In genomic region chr19:57872450-57872849, GRCh38 we compare ENCODE assay signal across 13 cellular contexts. TPM values are rescaled to one million over a fixed set of nuclear protein-coding genes. Genes with fewer than 3 reads are reported as not detected.
DNase-seq lines count a peak whose midpoint lies in the region; TF ChIP-seq lines count a peak whose summit lies in the region.
"Had no signal": no experiment of that assay in that cellular context is flagged by ENCODE, and none has a peak within 500 bp of the region (broad histone marks: within the 10 kb centered on the region; RNA-seq: fewer than 3 reads in every experiment).

No MANE protein-coding gene starts in this region.

- POLR2A ChIA-PET in CD8-positive, alpha-beta memory T cell (lab: Charles Lee): interaction anchor here (0.6 kb wide), 1 partner anchor 554 kb away, joined by 7 read pairs; no protein-coding TSS in a partner anchor

- H3K4me1 ChIP-seq in CD8-positive, alpha-beta memory T cell (ENCODE audit: insufficient read depth, low read length): no peaks in the 10 kb centered on the region
- H3K4me1 ChIP-seq in mesendoderm (ENCODE audit: control insufficient read depth, low read depth, low read length) (no peaks in the 10 kb centered on the region), right atrium auricular region (no peaks in the 10 kb centered on the region)
- H3K4me1 ChIP-seq: BLaER1 treated with 17β-estradiol and CSF1 and Interleukin-3, amounts not matched to agents 10 nM and 100 nM had no signal

- H3K9ac ChIP-seq in mesendoderm (ENCODE audit: low read length): no peak overlapping the region
- H3K9ac ChIP-seq: BLaER1 treated with 17β-estradiol and CSF1 and Interleukin-3, amounts not matched to agents 10 nM and 100 nM had no signal

- no peaks in the 10 kb centered on the region for H3K4me1 Mint-ChIP-seq in CD8-positive, alpha-beta memory T cell

- H3K79me1 ChIP-seq in mesendoderm (ENCODE audit: low read length): peaks cover 11% of the 10 kb centered on the region

- H3K9me3 Mint-ChIP-seq in CD8-positive, alpha-beta memory T cell: peaks cover 16 to 86% (median 81%) of the 10 kb centered on the region in 5 donors

- H3K4me3 Mint-ChIP-seq in CD8-positive, alpha-beta memory T cell: no peak overlapping the region

- H4K8ac ChIP-seq in mesendoderm (ENCODE audit: low read depth, low read length): no peak overlapping the region

- H3K36me3 ChIP-seq in CD8-positive, alpha-beta memory T cell (ENCODE audit: insufficient read depth, low read length): peaks cover 22% of the 10 kb centered on the region
- H3K36me3 ChIP-seq in mesendoderm (ENCODE audit: control insufficient read depth, insufficient read depth, low read length) (peaks cover 10% of the 10 kb centered on the region), right atrium auricular region (peaks cover 30% of the 10 kb centered on the region)

- H2BK120ac ChIP-seq in mesendoderm (ENCODE audit: low read depth, low read length): no peak overlapping the region

- H3K79me2 ChIP-seq in mesendoderm (ENCODE audit: control insufficient read depth, insufficient read depth, low read length): peaks cover 17% of the 10 kb centered on the region

- H3K27me3 ChIP-seq in CD8-positive, alpha-beta memory T cell (ENCODE audit: insufficient read depth, low read length, poor library complexity, severe bottlenecking): no peaks in the 10 kb centered on the region
- H3K27me3 ChIP-seq in mesendoderm (ENCODE audit: insufficient read depth, low read length, poor library complexity) (no peaks in the 10 kb centered on the region), right atrium auricular region (no peaks in the 10 kb centered on the region)
- H3K27me3 ChIP-seq: BLaER1 treated with 17β-estradiol and CSF1 and Interleukin-3, amounts not matched to agents 10 nM and 100 nM had no signal

- H4K5ac ChIP-seq in mesendoderm (ENCODE audit: low read length): no peak overlapping the region

- TF ChIP-seq CTCF in right atrium auricular region (IDR thresholded peaks at IDR 0.05): no peak

- H3K27ac ChIP-seq in CD8-positive, alpha-beta memory T cell (ENCODE audit: low read depth, low read length): no peak overlapping the region
- H3K27ac ChIP-seq in mesendoderm (ENCODE audit: low read depth, low read length) (no peak overlapping the region), right atrium auricular region (no peak overlapping the region)
- H3K27ac ChIP-seq: BLaER1 treated with 17β-estradiol and CSF1 and Interleukin-3, amounts not matched to agents 10 nM and 100 nM had no signal

- H3K27me3 Mint-ChIP-seq in CD8-positive, alpha-beta memory T cell: no peaks in the 10 kb centered on the region

- no peak for DNase-seq in CD8-positive, alpha-beta memory T cell
- DNase-seq in amniotic epithelial cell (ENCODE audit: low read depth): peak; percentile 29
- DNase-seq in mesendoderm: peak; percentile 34
- no peak for DNase-seq in stimulated activated CD4-positive, alpha-beta T cell treated with anti-CD3 and anti-CD28 coated beads, Interleukin-1b, Interleukin-23, amount 100 ng/mL, for 48 hours
- DNase-seq in DMS53 (lab: John Stamatoyannopoulos, UW): no peak
- no peak for DNase-seq in right atrium auricular region (ENCODE audit: low spot score)
- DNase-seq: COR-L47, H7, NCI-H1048, NCI-H146, NCI-H2081, NCI-H524 had no signal

- H3K36me3 Mint-ChIP-seq in CD8-positive, alpha-beta memory T cell: peaks cover 17 to 71% (median 49%) of the 10 kb centered on the region in 3 donors

- H3K4me3 ChIP-seq in CD8-positive, alpha-beta memory T cell (ENCODE audit: low read length): peak overlapping the region; percentile 21
- H3K4me3 ChIP-seq in mesendoderm (ENCODE audit: low read length) (no peak overlapping the region), right atrium auricular region (no peak overlapping the region)

- no peak overlapping the region for H3K27ac Mint-ChIP-seq in CD8-positive, alpha-beta memory T cell

- H3K23ac ChIP-seq in mesendoderm (ENCODE audit: low read length): no peak overlapping the region

- no peak overlapping the region for H3K18ac ChIP-seq in mesendoderm (ENCODE audit: low read length)

- H2AK5ac ChIP-seq in mesendoderm (ENCODE audit: low read length): no peak overlapping the region

- no peak overlapping the region for H3K4me2 ChIP-seq in mesendoderm (ENCODE audit: low read length)
- H3K4me2 ChIP-seq: BLaER1 treated with 17β-estradiol and CSF1 and Interleukin-3, amounts not matched to agents 10 nM and 100 nM had no signal

- H3K56ac ChIP-seq in mesendoderm (ENCODE audit: low read length): no peak overlapping the region

- no peak overlapping the region for H2BK5ac ChIP-seq in mesendoderm (ENCODE audit: low read length)

- CTCF ChIA-PET in CD8-positive, alpha-beta memory T cell (lab: Charles Lee): no interaction called here

- no peak overlapping the region for H3K4ac ChIP-seq in mesendoderm (ENCODE audit: low read depth, low read length)

- no peak overlapping the region for H2BK15ac ChIP-seq in mesendoderm (replicated peaks; ENCODE audit: low read depth)

- peaks cover 63% of the 10 kb centered on the region for H3K9me3 ChIP-seq in CD8-positive, alpha-beta memory T cell (ENCODE audit: low read length)
- H3K9me3 ChIP-seq in right atrium auricular region: peaks cover 18 to 79% of the 10 kb centered on the region in 2 donors

RNA-seq across cellular contexts. Expression of gene ZNF814, which starts 16.4 kb away (rescaled TPM):
- 10 to 100 TPM; 38.5 to 38.7 TPM for total RNA-seq in CD8-positive, alpha-beta memory T cell
- 21.2 TPM for polyA plus RNA-seq in CD8-positive, alpha-beta memory T cell
- 29.5 TPM for polyA plus RNA-seq in mesendoderm (2013, experiment 1 of 2)
- 27.1 TPM for polyA plus RNA-seq in mesendoderm (2013, experiment 2 of 2)
- total RNA-seq in right atrium auricular region: 1 to 10 TPM; 8.7 to 9.2 TPM

RNA-seq across cellular contexts. Expression of gene ZNF587, which starts 22.8 kb away (rescaled TPM):
- 10 to 100 TPM; 24.2 to 27.2 TPM for total RNA-seq in CD8-positive, alpha-beta memory T cell
- 4.8 TPM for polyA plus RNA-seq in CD8-positive, alpha-beta memory T cell
- polyA plus RNA-seq in mesendoderm (2013, experiment 1 of 2): 15.6 TPM
- 15.9 TPM for polyA plus RNA-seq in mesendoderm (2013, experiment 2 of 2)
- 10 to 100 TPM; 11.6 to 12.5 TPM for total RNA-seq in right atrium auricular region

RNA-seq across cellular contexts. Expression of gene ZNF587B, which starts 42.4 kb away (rescaled TPM):
- 10 to 100 TPM; 24.8 to 25.4 TPM for total RNA-seq in CD8-positive, alpha-beta memory T cell
- 1.4 TPM for polyA plus RNA-seq in CD8-positive, alpha-beta memory T cell
- polyA plus RNA-seq in mesendoderm (2013, experiment 1 of 2): 22.6 TPM
- polyA plus RNA-seq in mesendoderm (2013, experiment 2 of 2): 21.8 TPM
- 1 to 10 TPM; 3.2 to 5.7 TPM for total RNA-seq in right atrium auricular region

RNA-seq across cellular contexts. Expression of gene ZNF417, which starts 43.9 kb away (rescaled TPM):
- total RNA-seq in CD8-positive, alpha-beta memory T cell: 10 to 100 TPM; 15.8 to 16.8 TPM
- polyA plus RNA-seq in CD8-positive, alpha-beta memory T cell: 4.4 TPM
- polyA plus RNA-seq in mesendoderm (2013, experiment 1 of 2): 5.0 TPM
- polyA plus RNA-seq in mesendoderm (2013, experiment 2 of 2): 4.9 TPM
- total RNA-seq in right atrium auricular region: 1 to 10 TPM; 7.5 TPM

RNA-seq across cellular contexts. Expression of gene ZNF552, which starts 57.7 kb away (rescaled TPM):
- 10 to 100 TPM in 1 of 2 experiments, 1 to 10 TPM in 1; 7.2 to 10.6 TPM for total RNA-seq in CD8-positive, alpha-beta memory T cell
- polyA plus RNA-seq in CD8-positive, alpha-beta memory T cell: 11.3 TPM
- polyA plus RNA-seq in mesendoderm (2013, experiment 1 of 2): 7.8 TPM
- polyA plus RNA-seq in mesendoderm (2013, experiment 2 of 2): 8.2 TPM
- total RNA-seq in right atrium auricular region: 1 to 10 TPM; 1.0 to 5.3 TPM

Comparison
In these comparisons a context has a peak if more than half of its experiments do, and no peak if none do; other contexts are left out.
1. DNase-seq: peak in amniotic epithelial cell (single experiment) and mesendoderm (single experiment); none in CD8-positive, alpha-beta memory T cell (0 of 5), stimulated activated CD4-positive, alpha-beta T cell treated with anti-CD3 and anti-CD28 coated beads, Interleukin-1b, Interleukin-23, amount 100 ng/mL, for 48 hours (single experiment), DMS53 (single experiment) and right atrium auricular region (single experiment).